ENCODE assay signal across 9 cellular contexts in the genomic region with DNA sequence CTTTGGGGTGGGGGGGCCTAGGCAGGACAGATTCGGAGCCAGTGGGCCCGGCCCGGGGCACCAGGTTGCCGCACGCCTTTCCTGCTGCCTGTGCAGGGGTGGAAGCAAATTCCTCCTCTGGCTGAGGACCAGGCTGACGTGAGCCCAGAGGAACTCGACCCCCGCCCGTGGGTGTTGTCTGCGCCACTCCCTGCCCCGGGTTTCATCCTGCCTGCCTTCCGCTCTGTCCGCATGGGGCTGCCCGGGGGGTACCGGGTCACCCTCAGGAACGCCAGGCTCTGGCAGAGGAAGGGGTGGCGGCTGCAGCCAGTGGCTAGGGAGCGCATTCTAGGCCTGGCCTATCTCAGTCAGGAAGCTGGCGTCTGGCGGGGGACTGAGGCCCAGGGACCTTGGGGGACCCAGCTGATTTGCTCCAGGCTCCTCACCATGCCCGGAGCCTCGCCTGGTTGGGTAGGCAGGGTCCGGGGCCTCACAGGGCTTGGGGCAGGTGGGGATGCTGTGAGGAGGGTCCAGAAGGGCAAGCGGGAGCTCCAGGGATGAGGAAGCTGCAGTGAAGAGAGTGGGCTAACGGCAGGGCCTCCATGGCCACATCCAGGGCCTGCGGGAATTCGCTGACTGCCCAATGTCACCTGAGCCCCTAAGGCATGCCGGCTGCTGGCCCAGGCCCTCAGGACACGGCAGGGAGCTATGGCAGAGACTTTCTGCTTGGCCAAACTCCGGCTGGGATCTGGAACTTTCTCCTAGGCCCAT. TPM values are rescaled to one million over a fixed set of nuclear protein-coding genes. Genes with fewer than 3 reads are reported as not detected.
DNase-seq lines count a peak whose midpoint lies in the region; ATAC-seq and TF ChIP-seq lines count a peak whose summit lies in the region.
"Had no signal": no experiment of that assay in that cellular context is flagged by ENCODE, and none has a peak within 500 bp of the region (broad histone marks: within the 10 kb centered on the region; RNA-seq: fewer than 3 reads in every experiment).

No MANE protein-coding gene starts in this region.

- H3K27ac Mint-ChIP-seq in activated CD4-positive, alpha-beta T cell treated with anti-CD3 and anti-CD28 coated beads, Interleukin-2, amount 10 ng/mL, durations not matched to agents 7 days and 5 days = peak overlapping the region; percentile 66

- H3K36me3 Mint-ChIP-seq in activated CD4-positive, alpha-beta T cell treated with anti-CD3 and anti-CD28 coated beads, Interleukin-2, amount 10 ng/mL, durations not matched to agents 7 days and 5 days (ENCODE audit: low read depth) = no peaks in the 10 kb centered on the region

- no peaks in the 10 kb centered on the region for H3K9me3 Mint-ChIP-seq in activated CD4-positive, alpha-beta T cell treated with anti-CD3 and anti-CD28 coated beads, Interleukin-2, amount 10 ng/mL, durations not matched to agents 7 days and 5 days

- POLR2A ChIA-PET in activated CD4-positive, alpha-beta T cell treated with anti-CD3 and anti-CD28 coated beads, Interleukin-2, amount 10 ng/mL, durations not matched to agents 7 days and 5 days (lab: Charles Lee) = no interaction called here

- CTCF ChIA-PET in activated CD4-positive, alpha-beta T cell treated with anti-CD3 and anti-CD28 coated beads, Interleukin-2, amount 10 ng/mL, durations not matched to agents 7 days and 5 days (lab: Charles Lee) = interaction anchor here (1.3 to 8.5 kb wide), 3 partner anchors 9 to 21 kb away, joined by 3 to 104 read pairs (median 58); partner anchors contain the start of gene GUK1

- DNase-seq in activated CD4-positive, alpha-beta T cell treated with anti-CD3 and anti-CD28 coated beads, Interleukin-2, amount 10 ng/mL, durations not matched to agents 7 days and 5 days = no peak
- DNase-seq in activated CD4-positive, alpha-beta T cell treated with anti-CD3 and anti-CD28 coated beads for 1 hour = no peak
- DNase-seq in epithelial cell of esophagus (ENCODE audit: low read depth) (peak; percentile 84), mucosa of descending colon (peak; percentile 49 to 64 (median 61)), ureter (ENCODE audit: low spot score) (peak; percentile 73)
- DNase-seq: activated CD4-positive, alpha-beta T cell treated with anti-CD3 and anti-CD28 coated beads, Interleukin-2, amount 50 U/mL, for 1 hour had no signal

- ATAC-seq in mucosa of descending colon (no peak), GM18909 (IDR thresholded peaks at IDR 0.05; ENCODE audit: poor library complexity, unreplicated experiment) (no peak), GM18858 (IDR thresholded peaks at IDR 0.05; ENCODE audit: unreplicated experiment) (no peak), HG02588 (IDR thresholded peaks at IDR 0.05; ENCODE audit: unreplicated experiment) (no peak)

- H3K4me1 Mint-ChIP-seq in activated CD4-positive, alpha-beta T cell treated with anti-CD3 and anti-CD28 coated beads, Interleukin-2, amount 10 ng/mL, durations not matched to agents 7 days and 5 days = peaks cover 42% of the 10 kb centered on the region

- no peak overlapping the region for H3K4me3 ChIP-seq in epithelial cell of esophagus (ENCODE audit: low read length)
- H3K4me3 ChIP-seq in mucosa of descending colon = no peak overlapping the region

- H3K4me3 Mint-ChIP-seq in activated CD4-positive, alpha-beta T cell treated with anti-CD3 and anti-CD28 coated beads, Interleukin-2, amount 10 ng/mL, durations not matched to agents 7 days and 5 days = no peak overlapping the region

- intact Hi-C loops in mucosa of descending colon (cut with DNase I, micrococcal nuclease) = no loop called here

- TF ChIP-seq CTCF in epithelial cell of esophagus (IDR thresholded peaks at IDR 0.05; ENCODE audit: insufficient read depth, low read depth, low read length, missing control alignments) (no peak), mucosa of descending colon (IDR thresholded peaks at IDR 0.05) (no peak)

- H3K9me3 ChIP-seq in mucosa of descending colon = no peaks in the 10 kb centered on the region

- H3K27me3 Mint-ChIP-seq in activated CD4-positive, alpha-beta T cell treated with anti-CD3 and anti-CD28 coated beads, Interleukin-2, amount 10 ng/mL, durations not matched to agents 7 days and 5 days = no peaks in the 10 kb centered on the region

- H3K4me1 ChIP-seq in mucosa of descending colon (ENCODE audit: low read depth) = peaks cover 18% of the 10 kb centered on the region

- H3K36me3 ChIP-seq in mucosa of descending colon (ENCODE audit: low read depth) = no peaks in the 10 kb centered on the region

RNA-seq across cellular contexts. Expression of gene IBA57, which starts 2.4 kb away (rescaled TPM):
- 1 to 10 TPM; 6.4 to 8.2 TPM for total RNA-seq in activated CD4-positive, alpha-beta T cell treated with anti-CD3 and anti-CD28 coated beads, Interleukin-2, amount 10 ng/mL, durations not matched to agents 7 days and 5 days
- total RNA-seq in mucosa of descending colon (10 to 100 TPM; 11.5 to 12.9 (median 11.8) TPM), ureter (11.5 TPM)

RNA-seq across cellular contexts. Expression of gene GJC2, which starts 13.4 kb away (rescaled TPM):
- total RNA-seq in activated CD4-positive, alpha-beta T cell treated with anti-CD3 and anti-CD28 coated beads, Interleukin-2, amount 10 ng/mL, durations not matched to agents 7 days and 5 days = under 1 TPM; 0.40 to 0.62 TPM
- total RNA-seq in mucosa of descending colon (1 to 10 TPM in 2 of 3 donors, under 1 TPM in 1; 0.55 to 8.9 (median 1.5) TPM), ureter (3.9 TPM)

RNA-seq across cellular contexts. Expression of gene GUK1, which starts 23.1 kb away (rescaled TPM):
- total RNA-seq in activated CD4-positive, alpha-beta T cell treated with anti-CD3 and anti-CD28 coated beads, Interleukin-2, amount 10 ng/mL, durations not matched to agents 7 days and 5 days = 100 to 1,000 TPM; 207 to 260 TPM
- 100 to 1,000 TPM; 165 to 182 (median 178) TPM for total RNA-seq in mucosa of descending colon
- total RNA-seq in ureter = 182 TPM

RNA-seq across cellular contexts. Expression of gene OBSCN, which starts 44.7 kb away (rescaled TPM):
- 10 to 100 TPM; 13.8 to 21.8 TPM for total RNA-seq in activated CD4-positive, alpha-beta T cell treated with anti-CD3 and anti-CD28 coated beads, Interleukin-2, amount 10 ng/mL, durations not matched to agents 7 days and 5 days
- total RNA-seq in mucosa of descending colon (10 to 100 TPM in 1 of 3 donors, 1 to 10 TPM in 2; 4.2 to 30.9 (median 7.5) TPM), ureter (42.2 TPM)

RNA-seq across cellular contexts. Expression of gene MRPL55, which starts 54.1 kb away (rescaled TPM):
- 10 to 100 TPM; 38.6 to 44.1 TPM for total RNA-seq in activated CD4-positive, alpha-beta T cell treated with anti-CD3 and anti-CD28 coated beads, Interleukin-2, amount 10 ng/mL, durations not matched to agents 7 days and 5 days
- 10 to 100 TPM; 24.3 to 42.1 (median 37.3) TPM for total RNA-seq in mucosa of descending colon
- 43.7 TPM for total RNA-seq in ureter

Comparison
In these comparisons a context has a peak if more than half of its experiments do, and no peak if none do; other contexts are left out.
1. DNase-seq: peak in epithelial cell of esophagus (single experiment), mucosa of descending colon (3 of 3) and ureter (single experiment); none in activated CD4-positive, alpha-beta T cell treated with anti-CD3 and anti-CD28 coated beads, Interleukin-2, amount 10 ng/mL, durations not matched to agents 7 days and 5 days (single experiment) and activated CD4-positive, alpha-beta T cell treated with anti-CD3 and anti-CD28 coated beads for 1 hour (single experiment).